ENCODE assay signal across 8 cellular contexts in genomic region chr11:65505434-65506315, GRCh38. TPM values are rescaled to one million over a fixed set of nuclear protein-coding genes. Genes with fewer than 3 reads are reported as not detected.
DNase-seq lines count a peak whose midpoint lies in the region; ATAC-seq and TF ChIP-seq lines count a peak whose summit lies in the region.

No MANE protein-coding gene starts in this region.

- no peak for DNase-seq in activated CD4-positive, alpha-beta T cell treated with anti-CD3 and anti-CD28 coated beads, Interleukin-2, amount 10 ng/mL, durations not matched to agents 7 days and 5 days
- DNase-seq in activated CD4-positive, alpha-beta T cell treated with anti-CD3 and anti-CD28 coated beads, Interleukin-2, amount 50 U/mL, for 4 hours, result no peak
- no peak for DNase-seq in activated CD8-positive, alpha-beta T cell treated with anti-CD3 and anti-CD28 coated beads for 36 hours
- DNase-seq in immature natural killer cell (peak in 1 of 3 donors; percentile 22), superior temporal gyrus (ENCODE audit: extremely low spot score) (peak; percentile 47), NCI-H1694 treated with DMSO at 0.1 percent for 48 hours (lab: John Stamatoyannopoulos, UW) (no peak)

- H3K36me3 Mint-ChIP-seq in activated CD4-positive, alpha-beta T cell treated with anti-CD3 and anti-CD28 coated beads, Interleukin-2, amount 10 ng/mL, durations not matched to agents 7 days and 5 days (ENCODE audit: low read depth), result peaks cover 39% of the 10 kb centered on the region
- H3K36me3 Mint-ChIP-seq in activated CD8-positive, alpha-beta T cell treated with anti-CD3 and anti-CD28 coated beads for 36 hours (ENCODE audit: low read depth), result peaks cover 8% of the 10 kb centered on the region
- peaks cover 0 to 31% (median 30%) of the 10 kb centered on the region in 3 donors for H3K36me3 Mint-ChIP-seq in immature natural killer cell

- no peak for ATAC-seq in activated CD8-positive, alpha-beta T cell treated with anti-CD3 and anti-CD28 coated beads for 36 hours
- ATAC-seq in HG03342 (IDR thresholded peaks at IDR 0.05; ENCODE audit: unreplicated experiment), result no peak
- no peak for ATAC-seq in GM21786 (IDR thresholded peaks at IDR 0.05; ENCODE audit: unreplicated experiment)

- POLR2A ChIA-PET in activated CD4-positive, alpha-beta T cell treated with anti-CD3 and anti-CD28 coated beads, Interleukin-2, amount 10 ng/mL, durations not matched to agents 7 days and 5 days (lab: Charles Lee), result interaction anchor here (0.5 to 15.5 kb wide), 8 partner anchors 8 to 324 kb away, joined by 3 to 781 read pairs (median 4); partner anchors contain the start of genes CAPN1, MALAT1 and NEAT1
- POLR2A ChIA-PET in activated CD8-positive, alpha-beta T cell treated with anti-CD3 and anti-CD28 coated beads for 36 hours (lab: Charles Lee), result interaction anchor here (0.5 to 36.2 kb wide), 40 partner anchors 6 to 1256 kb away, joined by 3 to 4842 read pairs (median 4); partner anchors contain the start of genes DPF2, FAM89B, FRMD8 and LTBP3

- H3K27ac Mint-ChIP-seq in activated CD4-positive, alpha-beta T cell treated with anti-CD3 and anti-CD28 coated beads, Interleukin-2, amount 10 ng/mL, durations not matched to agents 7 days and 5 days, result peak overlapping the region; percentile 78
- peak overlapping the region; percentile 73 for H3K27ac Mint-ChIP-seq in activated CD8-positive, alpha-beta T cell treated with anti-CD3 and anti-CD28 coated beads for 36 hours
- H3K27ac Mint-ChIP-seq in immature natural killer cell, result peak overlapping the region in 5 of 6 donors; percentile 83 to 90 (median 87)

- TF ChIP-seq CTCF in activated CD8-positive, alpha-beta T cell treated with anti-CD3 and anti-CD28 coated beads for 36 hours (IDR thresholded peaks at IDR 0.05), result no peak

- H3K27me3 Mint-ChIP-seq in activated CD4-positive, alpha-beta T cell treated with anti-CD3 and anti-CD28 coated beads, Interleukin-2, amount 10 ng/mL, durations not matched to agents 7 days and 5 days, result no peaks in the 10 kb centered on the region
- H3K27me3 Mint-ChIP-seq in activated CD8-positive, alpha-beta T cell treated with anti-CD3 and anti-CD28 coated beads for 36 hours, result no peaks in the 10 kb centered on the region
- H3K27me3 Mint-ChIP-seq in immature natural killer cell (ENCODE audit: low read depth in 3 of 3), result peaks cover 13 to 40% (median 32%) of the 10 kb centered on the region in 3 donors

- no peaks in the 10 kb centered on the region for H3K9me3 Mint-ChIP-seq in activated CD4-positive, alpha-beta T cell treated with anti-CD3 and anti-CD28 coated beads, Interleukin-2, amount 10 ng/mL, durations not matched to agents 7 days and 5 days
- H3K9me3 Mint-ChIP-seq in activated CD8-positive, alpha-beta T cell treated with anti-CD3 and anti-CD28 coated beads for 36 hours, result no peaks in the 10 kb centered on the region
- no peaks in the 10 kb centered on the region for H3K9me3 Mint-ChIP-seq in immature natural killer cell

- intact Hi-C loops in activated CD8-positive, alpha-beta T cell treated with anti-CD3 and anti-CD28 coated beads for 36 hours (cut with micrococcal nuclease), result loop anchor here (2.0 to 5.0 kb wide), 2 partner anchors 33 to 79 kb away; no protein-coding TSS in a partner anchor

- H3K4me1 Mint-ChIP-seq in activated CD4-positive, alpha-beta T cell treated with anti-CD3 and anti-CD28 coated beads, Interleukin-2, amount 10 ng/mL, durations not matched to agents 7 days and 5 days, result peaks cover 52% of the 10 kb centered on the region
- H3K4me1 Mint-ChIP-seq in activated CD8-positive, alpha-beta T cell treated with anti-CD3 and anti-CD28 coated beads for 36 hours (ENCODE audit: low read depth), result peaks cover 45% of the 10 kb centered on the region
- peaks cover 60 to 70% of the 10 kb centered on the region in 2 donors for H3K4me1 Mint-ChIP-seq in immature natural killer cell

- H3K4me3 Mint-ChIP-seq in activated CD4-positive, alpha-beta T cell treated with anti-CD3 and anti-CD28 coated beads, Interleukin-2, amount 10 ng/mL, durations not matched to agents 7 days and 5 days, result no peak overlapping the region
- H3K4me3 Mint-ChIP-seq in activated CD8-positive, alpha-beta T cell treated with anti-CD3 and anti-CD28 coated beads for 36 hours, result no peak overlapping the region
- H3K4me3 Mint-ChIP-seq in immature natural killer cell, result no peak overlapping the region

- CTCF ChIA-PET in activated CD4-positive, alpha-beta T cell treated with anti-CD3 and anti-CD28 coated beads, Interleukin-2, amount 10 ng/mL, durations not matched to agents 7 days and 5 days (lab: Charles Lee), result interaction anchor here (0.7 to 8.3 kb wide), 14 partner anchors 9 to 243 kb away, joined by 3 to 98 read pairs (median 3); partner anchors contain the start of gene FRMD8
- CTCF ChIA-PET in activated CD8-positive, alpha-beta T cell treated with anti-CD3 and anti-CD28 coated beads for 36 hours (lab: Charles Lee), result interaction anchor here (1.1 to 16.5 kb wide), 13 partner anchors 8 to 152 kb away, joined by 3 to 448 read pairs (median 4); partner anchors contain the start of genes FAM89B, MALAT1, NEAT1 and SLC25A45

RNA-seq across cellular contexts. Expression of gene MALAT1, which starts 6.8 kb away (rescaled TPM):
- 1,000 to 10,000 TPM; 7,183 to 8,252 TPM for total RNA-seq in activated CD4-positive, alpha-beta T cell treated with anti-CD3 and anti-CD28 coated beads, Interleukin-2, amount 10 ng/mL, durations not matched to agents 7 days and 5 days
- total RNA-seq in activated CD8-positive, alpha-beta T cell treated with anti-CD3 and anti-CD28 coated beads for 36 hours, result 1,000 to 10,000 TPM; 3,856 to 3,869 TPM
- polyA plus RNA-seq in immature natural killer cell, result 1,000 to 10,000 TPM; 1,459 to 3,517 (median 2,451) TPM

RNA-seq across cellular contexts. Expression of gene SCYL1, which starts 19.2 kb away (rescaled TPM):
- 10 to 100 TPM; 59.1 to 62.1 TPM for total RNA-seq in activated CD4-positive, alpha-beta T cell treated with anti-CD3 and anti-CD28 coated beads, Interleukin-2, amount 10 ng/mL, durations not matched to agents 7 days and 5 days
- 10 to 100 TPM; 71.5 to 76.8 TPM for total RNA-seq in activated CD8-positive, alpha-beta T cell treated with anti-CD3 and anti-CD28 coated beads for 36 hours
- 10 to 100 TPM; 17.8 to 52.5 (median 23.3) TPM for polyA plus RNA-seq in immature natural killer cell

RNA-seq across cellular contexts. Expression of gene LTBP3, which starts 52.5 kb away (rescaled TPM):
- total RNA-seq in activated CD4-positive, alpha-beta T cell treated with anti-CD3 and anti-CD28 coated beads, Interleukin-2, amount 10 ng/mL, durations not matched to agents 7 days and 5 days, result 10 to 100 TPM; 80.2 to 92.5 TPM
- 10 to 100 TPM; 55.4 to 56.0 TPM for total RNA-seq in activated CD8-positive, alpha-beta T cell treated with anti-CD3 and anti-CD28 coated beads for 36 hours
- 10 to 100 TPM in 2 of 3 donors, 1 to 10 TPM in 1; 3.3 to 21.0 (median 14.5) TPM for polyA plus RNA-seq in immature natural killer cell
